Comparison of ENCODE assay signal across 8 cellular contexts in genomic region chr10:17643339-17643754, GRCh38. TPM values are rescaled to one million over a fixed set of nuclear protein-coding genes. Genes with fewer than 3 reads are reported as not detected.
DNase-seq lines count a peak whose midpoint lies in the region; ATAC-seq and TF ChIP-seq lines count a peak whose summit lies in the region.

No MANE protein-coding gene starts in this region.

- POLR2A ChIA-PET in WTC11 (lab: Charles Lee): interaction anchor here (0.8 to 2.0 kb wide), 7 partner anchors 18 to 37 kb away, joined by 3 to 20 read pairs (median 3); partner anchors contain the start of gene HACD1

- 0 to 4% methylated on average over 13 of the region's 13 CpGs for WGBS in esophagus squamous epithelium, 2 donors

- no peaks in the 10 kb centered on the region for H3K27me3 Mint-ChIP-seq in WTC11 (ENCODE audit: low read depth)
- peaks cover 0 to 2% of the 10 kb centered on the region in 2 donors for H3K27me3 Mint-ChIP-seq in natural killer cell (ENCODE audit: low read depth in 2 of 2)

- H3K9me3 ChIP-seq in HUES6 (ENCODE audit: control insufficient read depth, insufficient read depth, low read depth, low read length): peaks cover 4% of the 10 kb centered on the region; the same call in 1 of the 2 replicates
- no peaks in the 10 kb centered on the region for H3K9me3 ChIP-seq in esophagus squamous epithelium

- peak; percentile 20 for ATAC-seq in GM21619 (IDR thresholded peaks at IDR 0.05; ENCODE audit: unreplicated experiment)
- peak; percentile 50 for ATAC-seq in WTC11
- ATAC-seq in natural killer cell: peak; percentile 10 to 49 (median 32)

- intact Hi-C loops in esophagus squamous epithelium (cut with DNase I) (no loop called here), natural killer cell (cut with micrococcal nuclease) (loop anchor here (5.0 kb wide), 3 partner anchors 39 to 826 kb away; partner anchors contain the start of gene RSU1)

- H3K4me1 ChIP-seq in HUES6 (ENCODE audit: control insufficient read depth, insufficient read depth, low read length): peaks cover 12% of the 10 kb centered on the region
- peaks cover 7 to 56% (median 28%) of the 10 kb centered on the region in 3 donors for H3K4me1 ChIP-seq in esophagus squamous epithelium

- peak; percentile 64 for DNase-seq in NCI-H345 (lab: John Stamatoyannopoulos, UW)
- DNase-seq in NCI-H345 treated with DMSO at 0.1 percent for 48 hours (lab: John Stamatoyannopoulos, UW; ENCODE audit: unreplicated experiment): no peak
- DNase-seq in WTC11 (ENCODE audit: low spot score): peak; percentile 38
- no peak for DNase-seq in esophagus squamous epithelium (lab: John Stamatoyannopoulos, UW)
- no peak for DNase-seq in natural killer cell
- DNase-seq in NCI-H526 treated with DMSO at 0.1 percent for 48 hours (lab: John Stamatoyannopoulos, UW): no peak

- CTCF ChIA-PET in WTC11 (lab: Charles Lee): interaction anchor here (0.6 to 2.5 kb wide), 6 partner anchors 26 to 268 kb away, joined by 3 to 15 read pairs (median 8); partner anchors contain the start of gene HACD1

- TF ChIP-seq POLR2A in esophagus squamous epithelium (IDR thresholded peaks at IDR 0.05): no peak

- H3K4me1 Mint-ChIP-seq in WTC11 (peaks cover 21% of the 10 kb centered on the region), natural killer cell (peaks cover 44 to 47% of the 10 kb centered on the region in 2 donors)

- TF ChIP-seq CTCF in WTC11 (IDR thresholded peaks at IDR 0.05) (no peak), esophagus squamous epithelium (IDR thresholded peaks at IDR 0.05) (no peak), natural killer cell (IDR thresholded peaks at IDR 0.05) (no peak)

- H3K4me3 Mint-ChIP-seq in WTC11 (peak overlapping the region; percentile 94), natural killer cell (peak overlapping the region; percentile 98)

- H3K9ac ChIP-seq in HUES6 (ENCODE audit: low read length): peak overlapping the region; percentile 92

- H3K27ac ChIP-seq in HUES6 (ENCODE audit: low read depth, low read length) (peak overlapping the region; percentile 99), esophagus squamous epithelium (peak overlapping the region; percentile 96 to 98 (median 98))

- H3K27ac Mint-ChIP-seq in WTC11 (peak overlapping the region; percentile 100), natural killer cell (peak overlapping the region; percentile 98)

- peaks cover 8% of the 10 kb centered on the region for H3K9me3 Mint-ChIP-seq in WTC11
- no peaks in the 10 kb centered on the region for H3K9me3 Mint-ChIP-seq in natural killer cell

- H3K4me3 ChIP-seq in HUES6 (ENCODE audit: low read depth, low read length) (peak overlapping the region; percentile 83), esophagus squamous epithelium (peak overlapping the region; percentile 72 to 95 (median 82))

- H3K36me3 Mint-ChIP-seq in WTC11 (peaks cover 10% of the 10 kb centered on the region), natural killer cell (no peaks in the 10 kb centered on the region)

- 0 out of 2 replicates have a peak, but pooled peaks cover 5% of the 10 kb centered on the region for H3K36me3 ChIP-seq in HUES6 (ENCODE audit: control insufficient read depth, insufficient read depth, low read length)
- peaks cover 0 to 6% (median 0%) of the 10 kb centered on the region in 3 donors for H3K36me3 ChIP-seq in esophagus squamous epithelium

- H3K27me3 ChIP-seq in HUES6 (ENCODE audit: control insufficient read depth, insufficient read depth, low read length) (no peaks in the 10 kb centered on the region), esophagus squamous epithelium (no peaks in the 10 kb centered on the region)

TF ChIP-seq in WTC11, 78 proteins besides CTCF, POLR2A, EP300 and RAD21:
- TF ChIP-seq GABPB1 (CRISPR knock-in tag; IDR thresholded peaks at IDR 0.05) (peak; percentile 55; the same call in 1 of the 2 replicates), FOXP1 (CRISPR knock-in tag; IDR thresholded peaks at IDR 0.05; ENCODE audit: borderline replicate concordance) (no peak)

RNA-seq across cellular contexts. Expression of gene STAM, which starts 0.6 kb away (rescaled TPM):
- total RNA-seq in WTC11 (2021) (20.7 to 24.2 TPM (median 22.9 TPM) in 3 replicates), esophagus squamous epithelium (10 to 100 TPM; 19.9 to 28.6 (median 22.7) TPM), natural killer cell (10 to 100 TPM; 37.8 to 40.2 (median 38.6) TPM)

RNA-seq across cellular contexts. Expression of gene HACD1, which starts 26.2 kb away (rescaled TPM):
- total RNA-seq in WTC11 (2021): 18.6 to 23.2 TPM (median 21.2 TPM) in 3 replicates
- total RNA-seq in esophagus squamous epithelium: 10 to 100 TPM; 11.0 to 23.8 (median 16.7) TPM
- 1 to 10 TPM in 1 of 3 donors, under 1 TPM in 2; 0.82 to 1.5 (median 0.87) TPM for total RNA-seq in natural killer cell

Comparison
In these comparisons a context has a peak if more than half of its experiments do, and no peak if none do; other contexts are left out.
1. DNase-seq: peak in NCI-H345 (single experiment) and WTC11 (single experiment); none in NCI-H345 treated with DMSO at 0.1 percent for 48 hours (single experiment), esophagus squamous epithelium (single experiment), natural killer cell (single experiment) and NCI-H526 treated with DMSO at 0.1 percent for 48 hours (single experiment).
2. Peak in every context shown above with its lines, with median percentiles within 50 percentile points of each other: ATAC-seq.